In genomic region chr16:11034005-11034404, GRCh38 we compare ENCODE assay signal across 13 cellular contexts.
A peak's percentile ranks its signal among the peaks of the same experiment; 100 is the strongest.
DNase-seq lines count a peak whose midpoint lies in the region; ATAC-seq and TF ChIP-seq lines count a peak whose summit lies in the region.
"Had no signal": no experiment of that assay in that cellular context is flagged by ENCODE, and none has a peak within 500 bp of the region (broad histone marks: within the 10 kb centered on the region; RNA-seq: fewer than 3 reads in every experiment).

No MANE protein-coding gene starts in this region.

- H3K4me1 Mint-ChIP-seq in stimulated activated memory B cell treated with anti-CD40 and anti-IgM and Interleukin-4, amounts not matched to agents 10 μg/mL and 1 μg/mL and 100 μg/mL, for 72 hours = peaks cover 5% of the 10 kb centered on the region

- intact Hi-C loops in heart right ventricle (cut with DNase I) = no loop called here

- H3K9me3 Mint-ChIP-seq in stimulated activated memory B cell treated with anti-CD40 and anti-IgM and Interleukin-4, amounts not matched to agents 10 μg/mL and 1 μg/mL and 100 μg/mL, for 72 hours = no peaks in the 10 kb centered on the region

- peaks cover 6 to 57% (median 42%) of the 10 kb centered on the region in 9 donors for H3K4me1 ChIP-seq in heart right ventricle
- H3K4me1 ChIP-seq: prostate gland had no signal

- peak overlapping the region in 8 of 10 donors; percentile 21 to 66 (median 39) for H3K27ac ChIP-seq in heart right ventricle

- peak in 6 of 8 donors; percentile 27 to 61 (median 34) for ATAC-seq in heart right ventricle
- no peak for ATAC-seq in stimulated activated memory B cell treated with anti-CD40 and anti-IgM and Interleukin-4, amounts not matched to agents 10 μg/mL and 1 μg/mL and 100 μg/mL, for 72 hours
- ATAC-seq in GM18909 (IDR thresholded peaks at IDR 0.05; ENCODE audit: poor library complexity, unreplicated experiment) = no peak
- no peak for ATAC-seq in GM18498 (IDR thresholded peaks at IDR 0.05; ENCODE audit: unreplicated experiment)
- ATAC-seq: GM12878 had no signal

- DNase-seq in HCEC 1CT (peak; percentile 96), amniotic epithelial cell (ENCODE audit: low read depth) (peak; percentile 79), heart right ventricle (peak in 1 of 2 donors; percentile 38), NCI-H2171 treated with DMSO at 0.1 percent for 48 hours (lab: John Stamatoyannopoulos, UW) (no peak), NCI-H446 treated with DMSO at 0.1 percent for 48 hours (lab: John Stamatoyannopoulos, UW) (no peak)
- DNase-seq: activated B cell treated with CpG ODN at 0.5 μM for 24 hours; activated naive CD4-positive, alpha-beta T cell treated with Interleukin-2 at 50 U/mL for 16 hours had no signal

- no peak for TF ChIP-seq CTCF in heart right ventricle (IDR thresholded peaks at IDR 0.05)

- H3K27me3 ChIP-seq in heart right ventricle = no peaks in the 10 kb centered on the region

- 69 to 78% methylated on average over 7 of the region's 7 CpGs for WGBS in heart right ventricle, 2 donors

- peaks cover 0 to 72% (median 0%) of the 10 kb centered on the region in 9 donors for H3K36me3 ChIP-seq in heart right ventricle
- H3K36me3 ChIP-seq: prostate gland had no signal

- H3K9me3 ChIP-seq in heart right ventricle = peaks cover 0 to 4% (median 1%) of the 10 kb centered on the region in 11 donors
- H3K9me3 ChIP-seq: prostate gland had no signal

- H3K36me3 Mint-ChIP-seq in stimulated activated memory B cell treated with anti-CD40 and anti-IgM and Interleukin-4, amounts not matched to agents 10 μg/mL and 1 μg/mL and 100 μg/mL, for 72 hours = peaks cover 96% of the 10 kb centered on the region

- H3K4me3 Mint-ChIP-seq in stimulated activated memory B cell treated with anti-CD40 and anti-IgM and Interleukin-4, amounts not matched to agents 10 μg/mL and 1 μg/mL and 100 μg/mL, for 72 hours = no peak overlapping the region
- H3K4me3 Mint-ChIP-seq: activated B cell treated with CpG ODN at 0.5 μM for 24 hours had no signal

- H3K27me3 Mint-ChIP-seq in stimulated activated memory B cell treated with anti-CD40 and anti-IgM and Interleukin-4, amounts not matched to agents 10 μg/mL and 1 μg/mL and 100 μg/mL, for 72 hours = no peaks in the 10 kb centered on the region
- H3K27me3 Mint-ChIP-seq: activated B cell treated with CpG ODN at 0.5 μM for 24 hours had no signal

- H3K27ac Mint-ChIP-seq in stimulated activated memory B cell treated with anti-CD40 and anti-IgM and Interleukin-4, amounts not matched to agents 10 μg/mL and 1 μg/mL and 100 μg/mL, for 72 hours = peak overlapping the region; percentile 13
- H3K27ac Mint-ChIP-seq: activated B cell treated with CpG ODN at 0.5 μM for 24 hours had no signal

- no peak overlapping the region for H3K4me3 ChIP-seq in heart right ventricle
- H3K4me3 ChIP-seq: GM12878, lung, prostate gland had no signal

Comparison
In these comparisons a context has a peak if more than half of its experiments do, and no peak if none do; other contexts are left out.
1. DNase-seq: peak in HCEC 1CT (single experiment) and amniotic epithelial cell (single experiment); none in NCI-H2171 treated with DMSO at 0.1 percent for 48 hours (single experiment) and NCI-H446 treated with DMSO at 0.1 percent for 48 hours (single experiment).
2. ATAC-seq: peak in heart right ventricle (6 of 8); none in stimulated activated memory B cell treated with anti-CD40 and anti-IgM and Interleukin-4, amounts not matched to agents 10 μg/mL and 1 μg/mL and 100 μg/mL, for 72 hours (single experiment), GM18909 (single experiment) and GM18498 (single experiment).